8 cellular contexts compared by ENCODE assay signal in genomic region chr4:7193040-7193958, GRCh38. TPM values are rescaled to one million over a fixed set of nuclear protein-coding genes. Genes with fewer than 3 reads are reported as not detected.
DNase-seq lines count a peak whose midpoint lies in the region; ATAC-seq and TF ChIP-seq lines count a peak whose summit lies in the region.

No MANE protein-coding gene starts in this region.

- ATAC-seq in gastroesophageal sphincter (peak; percentile 23), GM21825 (IDR thresholded peaks at IDR 0.05; ENCODE audit: unreplicated experiment) (no peak), GM21381 (IDR thresholded peaks at IDR 0.05; ENCODE audit: unreplicated experiment) (no peak)

- H3K4me3 ChIP-seq in BE2C (ENCODE audit: low read depth, low read length) (peak overlapping the region; percentile 46), gastroesophageal sphincter (peak overlapping the region; percentile 49 to 61), ovary (peak overlapping the region; percentile 32)

- H3K9me3 ChIP-seq in BE2C (no peaks in the 10 kb centered on the region), gastroesophageal sphincter (no peaks in the 10 kb centered on the region), ovary (no peaks in the 10 kb centered on the region)

- DNase-seq in BE2C (peak; percentile 37), NCI-H345 (lab: John Stamatoyannopoulos, UW) (peak; percentile 72), ovary (peak; percentile 52 to 80 (median 73)), GM10266 (ENCODE audit: extremely low spot score) (no peak), Kasumi-1 (lab: John Stamatoyannopoulos, UW) (no peak)

- 5 to 6% methylated on average over 8 to 11 of the region's 60 CpGs for WGBS in gastroesophageal sphincter (ENCODE audit: low coverage in 1 of 2), 2 donors
- 1 to 3% (median 3%) methylated on average over 38 to 60 of the region's 60 CpGs for WGBS in ovary, 3 donors

- H3K4me1 ChIP-seq in BE2C (peaks cover 8% of the 10 kb centered on the region), gastroesophageal sphincter (peaks cover 0 to 66% (median 18%) of the 10 kb centered on the region in 3 donors), ovary (ENCODE audit: insufficient read depth) (peaks cover 10% of the 10 kb centered on the region)

- H3K36me3 ChIP-seq in BE2C: no peaks in the 10 kb centered on the region
- H3K36me3 ChIP-seq in gastroesophageal sphincter: no peaks in the 10 kb centered on the region
- H3K36me3 ChIP-seq in ovary: no peaks in the 10 kb centered on the region

- TF ChIP-seq EP300 in gastroesophageal sphincter (IDR thresholded peaks at IDR 0.05): no peak
- no peak for TF ChIP-seq EP300 in ovary (IDR thresholded peaks at IDR 0.05)

- 0 out of 2 replicates have a peak, but pooled peaks have one; percentile 1 for TF ChIP-seq CTCF in BE2C (IDR thresholded peaks at IDR 0.05; ENCODE audit: low read depth, low read length)
- peak in 1 of 4 experiments; percentile 13 for TF ChIP-seq CTCF in gastroesophageal sphincter (IDR thresholded peaks at IDR 0.05)
- TF ChIP-seq CTCF in ovary (IDR thresholded peaks at IDR 0.05): peak in 1 of 3 donors; percentile 16
- TF ChIP-seq CTCF in GM10266 (IDR thresholded peaks at IDR 0.05; ENCODE audit: control insufficient read depth, insufficient read depth, low read depth, missing control alignments): no peak

- H3K27ac ChIP-seq in gastroesophageal sphincter (peak overlapping the region in 2 of 4 donors; percentile 14 to 61), ovary (peak overlapping the region in 1 of 2 donors; percentile 28)

- H3K27me3 ChIP-seq in BE2C (peaks cover 45% of the 10 kb centered on the region), gastroesophageal sphincter (peaks cover 40% of the 10 kb centered on the region), ovary (no peaks in the 10 kb centered on the region)

- intact Hi-C loops in ovary (cut with DNase I): loop anchor here (2.0 to 5.0 kb wide), 6 partner anchors 104 to 529 kb away; no protein-coding TSS in a partner anchor

- no peak for TF ChIP-seq POLR2A in gastroesophageal sphincter (IDR thresholded peaks at IDR 0.05)
- no peak for TF ChIP-seq POLR2A in ovary (IDR thresholded peaks at IDR 0.05)

RNA-seq across cellular contexts. Expression of gene SORCS2, which starts 1.0 kb away (rescaled TPM):
- 0.09 TPM for polyA plus RNA-seq in BE2C (2012; ENCODE audit: insufficient read depth, insufficient read length, low read depth)
- 1 to 10 TPM; 2.0 to 7.4 (median 3.6) TPM for total RNA-seq in gastroesophageal sphincter
- total RNA-seq in ovary: 10 to 100 TPM in 3 of 7 donors, 1 to 10 TPM in 3, under 1 TPM in 1; 0.60 to 23.9 (median 7.1) TPM
- polyA plus RNA-seq in ovary: 10 to 100 TPM in 1 of 2 donors, 1 to 10 TPM in 1; 3.9 to 10.9 TPM

Comparison
In these comparisons a context has a peak if more than half of its experiments do, and no peak if none do; other contexts are left out.
1. DNase-seq: peak in BE2C (single experiment), NCI-H345 (single experiment) and ovary (5 of 5); none in GM10266 (single experiment) and Kasumi-1 (0 of 2).
2. Peak in every context shown above with its lines, with median percentiles within 50 percentile points of each other: H3K4me3 ChIP-seq.